ENCODE assay signal across 1 cellular context in genomic region chr5:168317521-168318147, GRCh38.
A peak's percentile ranks its signal among the peaks of the same experiment; 100 is the strongest.
TF ChIP-seq lines count a peak whose summit lies in the region.

No MANE protein-coding gene starts in this region.

TF ChIP-seq in HEK293, 187 proteins besides CTCF, POLR2A, EP300 and RAD21 (continued from another document and continues in another):
- TF ChIP-seq INSM2 (tag by site-specific recombination; IDR thresholded peaks at IDR 0.05) (peak; percentile 93), ZSCAN5A (tag by site-specific recombination; IDR thresholded peaks at IDR 0.05) (no peak), ZNF76 (tag by site-specific recombination; IDR thresholded peaks at IDR 0.05; ENCODE audit: borderline replicate concordance, low read depth) (peak; percentile 31; the same call in 1 of the 2 replicates), ZNF362 (tag by site-specific recombination; IDR thresholded peaks at IDR 0.05) (peak; percentile 54; the same call in 1 of the 2 replicates), SP3 (tag by site-specific recombination; IDR thresholded peaks at IDR 0.05) (peak; percentile 34; the same call in 1 of the 2 replicates), GFI1B (tag by site-specific recombination; IDR thresholded peaks at IDR 0.05) (0 out of 2 replicates have a peak, but pooled peaks have one; percentile 38), ATF2 (tag by site-specific recombination; IDR thresholded peaks at IDR 0.05; ENCODE audit: low read depth) (peak; percentile 99), ZNF747 (tag by site-specific recombination; IDR thresholded peaks at IDR 0.05) (no peak), ZBTB49 (tag by site-specific recombination; IDR thresholded peaks at IDR 0.05; ENCODE audit: low read depth) (no peak), KLF8 (tag by site-specific recombination; IDR thresholded peaks at IDR 0.05) (peak; percentile 86), ZBTB10 (tag by site-specific recombination; IDR thresholded peaks at IDR 0.05) (no peak), TRIM28 (IDR thresholded peaks at IDR 0.05; ENCODE audit: borderline replicate concordance, low read length) (peak; percentile 87; the same call in 1 of the 2 replicates), WT1 (tag by site-specific recombination; IDR thresholded peaks at IDR 0.05) (no peak), ZNF560 (tag by site-specific recombination; IDR thresholded peaks at IDR 0.05; ENCODE audit: borderline replicate concordance) (no peak), ZFP69B (tag by site-specific recombination; IDR thresholded peaks at IDR 0.05) (peak; percentile 75; the same call in 1 of the 2 replicates), ZNF280D (tag by site-specific recombination; IDR thresholded peaks at IDR 0.05) (no peak), ZNF518A (tag by site-specific recombination; conservative IDR thresholded peaks at IDR 0.05; ENCODE audit: low read depth) (peak; percentile 58), FEZF1 (tag by site-specific recombination; IDR thresholded peaks at IDR 0.05) (peak; percentile 75), ZNF629 (tag by site-specific recombination; IDR thresholded peaks at IDR 0.05) (peak; percentile 100), BCL11B (tag by site-specific recombination; IDR thresholded peaks at IDR 0.05; ENCODE audit: low read depth) (0 out of 2 replicates have a peak, but pooled peaks have one; percentile 36), SP7 (tag by site-specific recombination; IDR thresholded peaks at IDR 0.05) (peak; percentile 90), OSR2 (tag by site-specific recombination; IDR thresholded peaks at IDR 0.05) (peak; percentile 67), ELK4 (IDR thresholded peaks at IDR 0.05; ENCODE audit: borderline replicate concordance, low read depth, low read length) (no peak), REST (tag by site-specific recombination; IDR thresholded peaks at IDR 0.05) (peak; percentile 37; the same call in 1 of the 2 replicates), ZNF155 (tag by site-specific recombination; IDR thresholded peaks at IDR 0.05) (no peak), ZNF660 (tag by site-specific recombination; IDR thresholded peaks at IDR 0.05) (peak; percentile 95), ZNF654 (tag by site-specific recombination; IDR thresholded peaks at IDR 0.05; ENCODE audit: low read depth) (0 out of 2 replicates have a peak, but pooled peaks have one; percentile 8)
